In genomic region chr3:59388555-59389280, GRCh38 we compare ENCODE assay signal across 1 cellular context.
TF ChIP-seq lines count a peak whose summit lies in the region.

No MANE protein-coding gene starts in this region.

TF ChIP-seq in GM12878, 131 proteins besides CTCF, POLR2A, EP300 and RAD21 (continued from another document and continues in another):
- no peak for TF ChIP-seq CHD1 (IDR thresholded peaks at IDR 0.05; ENCODE audit: low read depth, low read length)
- no peak for TF ChIP-seq CBX3 (IDR thresholded peaks at IDR 0.05; ENCODE audit: borderline replicate concordance, low read depth)
- TF ChIP-seq ZZZ3 (IDR thresholded peaks at IDR 0.05; ENCODE audit: control insufficient read depth, insufficient read length, low read depth), result no peak
- TF ChIP-seq IKZF1 (conservative IDR thresholded peaks at IDR 0.05), result peak; percentile 52
- no peak for TF ChIP-seq PAX5 (IDR thresholded peaks at IDR 0.05; ENCODE audit: borderline replicate concordance, low read depth, low read length)
- TF ChIP-seq E4F1 (IDR thresholded peaks at IDR 0.05; ENCODE audit: borderline replicate concordance, partially characterized antibody), result no peak
- no peak for TF ChIP-seq NKRF (conservative IDR thresholded peaks at IDR 0.05)
- no peak for TF ChIP-seq SMAD5 (IDR thresholded peaks at IDR 0.05; ENCODE audit: low read depth)
- TF ChIP-seq STAT1 (conservative IDR thresholded peaks at IDR 0.05), result no peak
- TF ChIP-seq E2F8 (IDR thresholded peaks at IDR 0.05; ENCODE audit: low read depth, partially characterized antibody), result no peak
- no peak for TF ChIP-seq RFX5 (IDR thresholded peaks at IDR 0.05; ENCODE audit: low read depth, low read length)
- no peak for TF ChIP-seq ZNF384 (IDR thresholded peaks at IDR 0.05; ENCODE audit: borderline replicate concordance, low read depth, low read length)
- TF ChIP-seq MTA2 (IDR thresholded peaks at IDR 0.05; ENCODE audit: low read depth), result peak; percentile 46; the same call in 1 of the 2 replicates
- no peak for TF ChIP-seq HCFC1 (IDR thresholded peaks at IDR 0.05; ENCODE audit: low read length)
- no peak for TF ChIP-seq ATF3 (IDR thresholded peaks at IDR 0.05; ENCODE audit: borderline replicate concordance, extremely low read depth, low read depth, low read length)
- TF ChIP-seq ESRRA (IDR thresholded peaks at IDR 0.05; ENCODE audit: low read length), result no peak
- no peak for TF ChIP-seq TAF1 (IDR thresholded peaks at IDR 0.05; ENCODE audit: borderline replicate concordance, low read depth, low read length)
- TF ChIP-seq KLF5 (IDR thresholded peaks at IDR 0.05; ENCODE audit: partially characterized antibody), result no peak
- TF ChIP-seq PBX3 (IDR thresholded peaks at IDR 0.05; ENCODE audit: insufficient replicate concordance, low read depth, low read length), result peak; percentile 10
- TF ChIP-seq RBBP5 (conservative IDR thresholded peaks at IDR 0.05), result no peak
- TF ChIP-seq SREBF2 (IDR thresholded peaks at IDR 0.05; ENCODE audit: low read length), result no peak
- TF ChIP-seq SRF (IDR thresholded peaks at IDR 0.05; ENCODE audit: low read depth in 2 of 2, low read length in 2 of 2), result no peak
- TF ChIP-seq BHLHE40 (IDR thresholded peaks at IDR 0.05; ENCODE audit: borderline replicate concordance in 1 of 2, low read depth in 2 of 2, low read length in 1 of 2), result no peak; a peak in 1 of 4 replicates
- TF ChIP-seq CBFB (IDR thresholded peaks at IDR 0.05; ENCODE audit: low read depth), result 0 out of 2 replicates have a peak, but pooled peaks have one; percentile 39
- no peak for TF ChIP-seq HDGF (IDR thresholded peaks at IDR 0.05)
- TF ChIP-seq NFYA (IDR thresholded peaks at IDR 0.05; ENCODE audit: borderline replicate concordance, low read depth, low read length), result no peak
- peak in 1 of 2 experiments; percentile 38; a peak in 1 of 4 replicates for TF ChIP-seq ETV6 (conservative IDR thresholded peaks at IDR 0.05 in 1 of 2, IDR thresholded peaks at IDR 0.05 in 1 of 2; ENCODE audit: borderline replicate concordance in 1 of 2, low read depth in 1 of 2)
- TF ChIP-seq FOS (IDR thresholded peaks at IDR 0.05; ENCODE audit: borderline replicate concordance, extremely low read depth, insufficient read length), result no peak
- TF ChIP-seq JUND (IDR thresholded peaks at IDR 0.05; ENCODE audit: low read depth, low read length), result no peak
- no peak; the same call in 1 of the 2 replicates for TF ChIP-seq ZNF24 (IDR thresholded peaks at IDR 0.05)
- TF ChIP-seq NFIC (IDR thresholded peaks at IDR 0.05; ENCODE audit: low read depth, low read length), result 0 out of 2 replicates have a peak, but pooled peaks have one; percentile 23
- no peak for TF ChIP-seq RELA (IDR thresholded peaks at IDR 0.05; ENCODE audit: borderline replicate concordance, partially characterized antibody)
- TF ChIP-seq SMC3 (IDR thresholded peaks at IDR 0.05; ENCODE audit: borderline replicate concordance, low read length), result no peak
- peak; percentile 50 for TF ChIP-seq JUNB (IDR thresholded peaks at IDR 0.05)
- TF ChIP-seq SIX5 (IDR thresholded peaks at IDR 0.05; ENCODE audit: low read depth, low read length, severe bottlenecking), result no peak
- no peak for TF ChIP-seq IRF3 (IDR thresholded peaks at IDR 0.05)
- no peak for TF ChIP-seq TCF7 (IDR thresholded peaks at IDR 0.05; ENCODE audit: borderline replicate concordance)
- TF ChIP-seq SIN3A (IDR thresholded peaks at IDR 0.05; ENCODE audit: low read depth, low read length), result no peak
- TF ChIP-seq NR2F1 (conservative IDR thresholded peaks at IDR 0.05), result 0 out of 2 replicates have a peak, but pooled peaks have one; percentile 27
- TF ChIP-seq ZNF687 (IDR thresholded peaks at IDR 0.05), result peak; percentile 43
- TF ChIP-seq E2F4 (IDR thresholded peaks at IDR 0.05; ENCODE audit: low read depth, low read length), result no peak
- no peak for TF ChIP-seq NBN (IDR thresholded peaks at IDR 0.05)
- TF ChIP-seq TCF3 (IDR thresholded peaks at IDR 0.05; ENCODE audit: borderline replicate concordance, insufficient read depth, low read depth, low read length), result no peak
- TF ChIP-seq CEBPB (IDR thresholded peaks at IDR 0.05; ENCODE audit: borderline replicate concordance in 1 of 2, low read depth in 2 of 2, low read length in 2 of 2), result no peak
- TF ChIP-seq BCLAF1 (IDR thresholded peaks at IDR 0.05), result no peak
- no peak for TF ChIP-seq ASH2L (IDR thresholded peaks at IDR 0.05; ENCODE audit: borderline replicate concordance, low read depth)
- TF ChIP-seq NR2C1 (IDR thresholded peaks at IDR 0.05), result no peak
- no peak for TF ChIP-seq MYC (IDR thresholded peaks at IDR 0.05; ENCODE audit: insufficient read depth, insufficient read length, insufficient replicate concordance, low read length, severe bottlenecking)
